Comparison of ENCODE assay signal across 17 cellular contexts in genomic region chr7:23213755-23214154, GRCh38. TPM values are rescaled to one million over a fixed set of nuclear protein-coding genes. Genes with fewer than 3 reads are reported as not detected.
DNase-seq lines count a peak whose midpoint lies in the region; ATAC-seq and TF ChIP-seq lines count a peak whose summit lies in the region.
"Had no signal": no experiment of that assay in that cellular context is flagged by ENCODE, and none has a peak within 500 bp of the region (broad histone marks: within the 10 kb centered on the region; RNA-seq: fewer than 3 reads in every experiment).

No MANE protein-coding gene starts in this region.

- H4K20me1 ChIP-seq in GM23338 (replicated peaks; ENCODE audit: insufficient read depth) (no peaks in the 10 kb centered on the region), OCI-LY7 (ENCODE audit: insufficient read depth, low read length) (no peaks in the 10 kb centered on the region)

- no peaks in the 10 kb centered on the region for H3K9me3 Mint-ChIP-seq in GM23338
- H3K9me3 Mint-ChIP-seq: CD4-positive, alpha-beta T cell had no signal

- H3K9me3 ChIP-seq in colonic mucosa (no peaks in the 10 kb centered on the region), mucosa of descending colon (no peaks in the 10 kb centered on the region), transverse colon (no peaks in the 10 kb centered on the region), OCI-LY7 (ENCODE audit: low read length) (no peaks in the 10 kb centered on the region)
- H3K9me3 ChIP-seq: A549, Caco-2, HAP-1 had no signal

- H3K4me3 ChIP-seq in GM23338 = no peak overlapping the region
- no peak overlapping the region for H3K4me3 ChIP-seq in colonic mucosa
- no peak overlapping the region for H3K4me3 ChIP-seq in mucosa of descending colon
- no peak overlapping the region for H3K4me3 ChIP-seq in transverse colon
- H3K4me3 ChIP-seq in OCI-LY7 (ENCODE audit: low read depth, low read length, poor library complexity, severe bottlenecking) = no peak overlapping the region
- H3K4me3 ChIP-seq: A549, HAP-1 had no signal

- H2AFZ ChIP-seq in GM23338 (peak overlapping the region; percentile 11; the same call in 1 of the 2 replicates), OCI-LY7 (ENCODE audit: low read length) (no peak overlapping the region)

- no peak for TF ChIP-seq EP300 in transverse colon (IDR thresholded peaks at IDR 0.05; ENCODE audit: low read depth)

- POLR2A ChIA-PET in OCI-LY7 (lab: Charles Lee) = no interaction called here

- no peak for ATAC-seq in GM23338
- ATAC-seq in mucosa of descending colon = peak; percentile 62
- ATAC-seq in GM19397 (IDR thresholded peaks at IDR 0.05; ENCODE audit: unreplicated experiment) = no peak
- ATAC-seq: A549 had no signal

- no peak overlapping the region for H3K4me3 Mint-ChIP-seq in GM23338
- H3K4me3 Mint-ChIP-seq: CD4-positive, alpha-beta T cell had no signal

- H3F3A ChIP-seq in GM23338 (replicated peaks; ENCODE audit: low read depth) = no peaks in the 10 kb centered on the region

- no peak for TF ChIP-seq CTCF in GM23338 (conservative IDR thresholded peaks at IDR 0.05; ENCODE audit: low read depth in 2 of 2)
- TF ChIP-seq CTCF in colonic mucosa (IDR thresholded peaks at IDR 0.05) = no peak
- no peak for TF ChIP-seq CTCF in mucosa of descending colon (IDR thresholded peaks at IDR 0.05)
- TF ChIP-seq CTCF in transverse colon (IDR thresholded peaks at IDR 0.05) = no peak
- TF ChIP-seq CTCF in OCI-LY7 (conservative IDR thresholded peaks at IDR 0.05; ENCODE audit: low read length) = no peak

- no peaks in the 10 kb centered on the region for H3K36me3 Mint-ChIP-seq in GM23338 (ENCODE audit: low read depth)

- CTCF ChIA-PET in OCI-LY7 (lab: Charles Lee; ENCODE audit: unreplicated experiment) = no interaction called here

- in situ Hi-C loops in transverse colon (cut with MboI; ENCODE audit: low pct_ligation_motif_present in 1 of 4, low pct_unique_long_range_greater_than_20kb in 1 of 4, low sequenced_read_pairs in 3 of 4) = no loop called here

- TF ChIP-seq POLR2A in transverse colon (IDR thresholded peaks at IDR 0.05) = no peak

- no peak overlapping the region for H3K9ac ChIP-seq in colonic mucosa (ENCODE audit: low read depth in 2 of 2, low read length in 2 of 2)

- H3K9me2 ChIP-seq in GM23338 (ENCODE audit: insufficient read depth) = 0 out of 2 replicates have a peak, but pooled peaks cover 4% of the 10 kb centered on the region
- no peaks in the 10 kb centered on the region for H3K9me2 ChIP-seq in OCI-LY7 (ENCODE audit: insufficient read depth, low read length)

- H3K36me3 ChIP-seq in GM23338 (ENCODE audit: insufficient read depth) (no peaks in the 10 kb centered on the region), colonic mucosa (no peaks in the 10 kb centered on the region), mucosa of descending colon (ENCODE audit: low read depth) (no peaks in the 10 kb centered on the region), transverse colon (no peaks in the 10 kb centered on the region), OCI-LY7 (ENCODE audit: insufficient read depth, low read length) (no peaks in the 10 kb centered on the region)
- H3K36me3 ChIP-seq: HAP-1 had no signal

- H3K27me3 ChIP-seq in GM23338 (ENCODE audit: insufficient read depth) = no peaks in the 10 kb centered on the region
- H3K27me3 ChIP-seq in colonic mucosa = no peaks in the 10 kb centered on the region
- no peaks in the 10 kb centered on the region for H3K27me3 ChIP-seq in transverse colon

- 37 to 77% methylated on average over 11 of the region's 11 CpGs for WGBS in transverse colon (ENCODE audit: low coverage in 1 of 2), 2 donors

- DNase-seq in GM23338 (ENCODE audit: low spot score) (no peak), colonic mucosa (peak; percentile 55), mucosa of descending colon (peak in 2 of 3 donors; percentile 56 to 76), transverse colon (peak; percentile 19), NCI-H524 treated with DMSO at 0.1 percent for 48 hours (lab: John Stamatoyannopoulos, UW) (no peak), OCI-LY7 (ENCODE audit: low spot score) (no peak)
- DNase-seq: AML-193; Caco-2; CD4-positive, alpha-beta T cell; GDM1; IMR-90 had no signal

- no peak overlapping the region for H3K27ac Mint-ChIP-seq in GM23338
- H3K27ac Mint-ChIP-seq: CD4-positive, alpha-beta T cell had no signal

- intact Hi-C loops in colonic mucosa (cut with DNase I) = no loop called here
- intact Hi-C loops in mucosa of descending colon (cut with DNase I, micrococcal nuclease) = no loop called here
- intact Hi-C loops in transverse colon (cut with DNase I; ENCODE audit: low total_unique reads) = no loop called here
- intact Hi-C loops in OCI-LY7 (cut with micrococcal nuclease; ENCODE audit: unreplicated experiment) = no loop called here

- H3K4me1 ChIP-seq in GM23338 (ENCODE audit: insufficient read depth) (peaks cover 8% of the 10 kb centered on the region; the same call in 1 of the 2 replicates), colonic mucosa (no peaks in the 10 kb centered on the region), mucosa of descending colon (ENCODE audit: low read depth) (no peaks in the 10 kb centered on the region), transverse colon (peaks cover 0 to 17% (median 2%) of the 10 kb centered on the region in 4 donors), OCI-LY7 (ENCODE audit: insufficient read depth, low read length, poor library complexity, severe bottlenecking) (no peaks in the 10 kb centered on the region)
- H3K4me1 ChIP-seq: A549, HAP-1 had no signal

- H3K27me3 Mint-ChIP-seq in GM23338 (ENCODE audit: insufficient read depth, low read depth, poor library complexity) = peaks cover 5% of the 10 kb centered on the region

- H3K27ac ChIP-seq in GM23338 (ENCODE audit: low read depth) = no peak overlapping the region
- H3K27ac ChIP-seq in colonic mucosa = no peak overlapping the region
- H3K27ac ChIP-seq in transverse colon = no peak overlapping the region
- no peak overlapping the region for H3K27ac ChIP-seq in OCI-LY7 (ENCODE audit: low read depth, low read length, poor library complexity, severe bottlenecking)
- H3K27ac ChIP-seq: 22Rv1, A549, C4-2B, HL-60 had no signal

- no peaks in the 10 kb centered on the region for H3K79me2 ChIP-seq in GM23338 (replicated peaks; ENCODE audit: insufficient read depth)
- H3K79me2 ChIP-seq in OCI-LY7 (ENCODE audit: insufficient read depth, low read depth, low read length) = no peaks in the 10 kb centered on the region

- no peak overlapping the region for H3K4me2 ChIP-seq in GM23338
- no peak overlapping the region for H3K4me2 ChIP-seq in OCI-LY7 (ENCODE audit: low read length)
- H3K4me2 ChIP-seq: A549 had no signal

- no TSS peak for BruUV-seq in OCI-LY7 (replicated peaks; lab: Mats Ljungman, UMichigan)

- peaks cover 13% of the 10 kb centered on the region; the same call in 2 of the 3 replicates for H3K4me1 Mint-ChIP-seq in GM23338

TF ChIP-seq in GM23338, 12 proteins besides CTCF, POLR2A, EP300 and RAD21:
- TF ChIP-seq STAT1 (IDR thresholded peaks at IDR 0.05; ENCODE audit: unreplicated experiment) = no peak

RNA-seq across cellular contexts. Expression of gene NUP42, which starts 31.9 kb away (rescaled TPM):
- total RNA-seq in GM23338 (2014; rRNA removed; shearing (Covaris generic)) = 42.7 and 44.7 TPM in 2 replicates
- polyA plus RNA-seq in GM23338 (2016; fragmentation: Nextera tagmentation; extraction: Ambion mirVana) = 35.0 and 39.1 TPM in 2 replicates
- total RNA-seq in colonic mucosa = 10 to 100 TPM; 23.4 to 30.5 TPM
- total RNA-seq in mucosa of descending colon = 10 to 100 TPM; 26.6 to 34.1 (median 27.6) TPM
- 10 to 100 TPM; 27.6 to 47.0 (median 38.3) TPM for total RNA-seq in transverse colon
- 103 and 119 TPM in 2 replicates for total RNA-seq in OCI-LY7 (2014; rRNA removed; shearing (Covaris generic))
- total RNA-seq in OCI-LY7 (2022) = 67.2 and 73.4 TPM in 2 replicates

RNA-seq across cellular contexts. Expression of gene GPNMB, which starts 32.8 kb away (rescaled TPM):
- total RNA-seq in GM23338 (2014; rRNA removed; shearing (Covaris generic)) = 0.76 and 1.4 TPM in 2 replicates
- polyA plus RNA-seq in GM23338 (2016; fragmentation: Nextera tagmentation; extraction: Ambion mirVana) = 1.0 and 1.2 TPM in 2 replicates
- total RNA-seq in colonic mucosa = 10 to 100 TPM; 12.8 to 43.3 TPM
- 10 to 100 TPM; 21.3 to 77.8 (median 38.8) TPM for total RNA-seq in mucosa of descending colon
- total RNA-seq in transverse colon = 10 to 100 TPM in 3 of 4 donors, 1 to 10 TPM in 1; 8.0 to 36.5 (median 27.1) TPM
- total RNA-seq in OCI-LY7 (2014; rRNA removed; shearing (Covaris generic)) = 0.70 and 1.4 TPM in 2 replicates
- 3.0 and 3.5 TPM in 2 replicates for total RNA-seq in OCI-LY7 (2022)
- total RNA-seq: CD4-positive, alpha-beta T cell had no signal

Comparison
In these comparisons a context has a peak if more than half of its experiments do, and no peak if none do; other contexts are left out.
1. DNase-seq: peak in colonic mucosa (single experiment), mucosa of descending colon (2 of 3) and transverse colon (single experiment); none in GM23338 (single experiment), NCI-H524 treated with DMSO at 0.1 percent for 48 hours (single experiment) and OCI-LY7 (single experiment).